ENCODE assay signal across 8 cellular contexts in the genomic region with DNA sequence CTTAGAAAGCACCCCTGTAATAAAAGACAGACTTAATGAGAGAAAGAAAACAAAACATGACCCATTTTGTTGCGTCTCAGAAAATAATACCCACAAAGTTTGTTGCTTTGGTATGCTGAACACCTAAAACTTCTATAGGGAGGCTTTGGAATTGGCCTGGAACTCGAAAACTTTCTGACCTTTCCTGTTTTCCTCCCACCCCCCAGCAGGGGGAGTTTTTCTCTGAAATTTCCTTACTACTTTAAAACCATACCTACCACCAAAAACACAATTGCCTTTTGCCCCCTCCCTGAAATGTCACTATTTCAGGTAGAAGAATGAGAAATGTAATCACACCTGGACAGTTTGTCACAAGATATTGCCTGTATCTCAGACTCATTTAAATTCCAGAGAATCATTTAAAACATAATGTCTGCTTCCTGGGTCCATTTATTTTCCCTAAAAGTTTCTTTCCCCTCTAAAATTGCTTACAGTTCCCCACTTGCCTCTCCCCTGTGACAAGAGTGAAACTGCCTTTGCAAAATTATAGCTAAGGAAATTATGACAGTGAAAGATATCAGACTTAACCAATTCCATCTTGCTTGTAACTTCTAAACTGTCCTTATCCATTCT.
DNase-seq lines count a peak whose midpoint lies in the region; TF ChIP-seq lines count a peak whose summit lies in the region.

No MANE protein-coding gene starts in this region.

- H3K27me3 Mint-ChIP-seq in nephron (ENCODE audit: low read depth) = no peaks in the 10 kb centered on the region
- no peaks in the 10 kb centered on the region for H3K27me3 Mint-ChIP-seq in activated CD4-positive, alpha-beta memory T cell treated with anti-CD3 and anti-CD28 coated beads, Interleukin-2, amount 10 ng/mL, durations not matched to agents 7 days and 5 days

- no peak overlapping the region for H3K4me3 Mint-ChIP-seq in nephron
- no peak overlapping the region for H3K4me3 Mint-ChIP-seq in activated CD4-positive, alpha-beta memory T cell treated with anti-CD3 and anti-CD28 coated beads, Interleukin-2, amount 10 ng/mL, durations not matched to agents 7 days and 5 days

- POLR2A ChIA-PET in activated CD4-positive, alpha-beta memory T cell treated with anti-CD3 and anti-CD28 coated beads, Interleukin-2, amount 10 ng/mL, durations not matched to agents 7 days and 5 days (lab: Charles Lee) = no interaction called here

- no peak overlapping the region for H3K27ac Mint-ChIP-seq in nephron
- H3K27ac Mint-ChIP-seq in activated CD4-positive, alpha-beta memory T cell treated with anti-CD3 and anti-CD28 coated beads, Interleukin-2, amount 10 ng/mL, durations not matched to agents 7 days and 5 days = no peak overlapping the region

- CTCF ChIA-PET in activated CD4-positive, alpha-beta memory T cell treated with anti-CD3 and anti-CD28 coated beads, Interleukin-2, amount 10 ng/mL, durations not matched to agents 7 days and 5 days (lab: Charles Lee) = no interaction called here

- DNase-seq in DMS 273 (lab: John Stamatoyannopoulos, UW; ENCODE audit: unreplicated experiment) (peak; percentile 52), DMS 273 treated with DMSO at 0.1 percent for 48 hours (lab: John Stamatoyannopoulos, UW) (no peak), HT-29 (ENCODE audit: low spot score) (peak; percentile 23), astrocyte of the hippocampus (ENCODE audit: low read depth, low spot score) (peak; percentile 17), SW480 (ENCODE audit: low spot score) (no peak), NCI-H526 treated with DMSO at 0.1 percent for 48 hours (lab: John Stamatoyannopoulos, UW) (no peak)
- DNase-seq in activated CD4-positive, alpha-beta memory T cell treated with anti-CD3 and anti-CD28 coated beads, Interleukin-2, amount 10 ng/mL, durations not matched to agents 7 days and 5 days = no peak

- peak in 2 of 3 experiments; percentile 17 to 43 for TF ChIP-seq CTCF in nephron (IDR thresholded peaks at IDR 0.05; ENCODE audit: unreplicated experiment in 3 of 3)

- H3K9me3 Mint-ChIP-seq in nephron = no peaks in the 10 kb centered on the region
- H3K9me3 Mint-ChIP-seq in activated CD4-positive, alpha-beta memory T cell treated with anti-CD3 and anti-CD28 coated beads, Interleukin-2, amount 10 ng/mL, durations not matched to agents 7 days and 5 days = peaks cover 5% of the 10 kb centered on the region

- H3K36me3 Mint-ChIP-seq in nephron (ENCODE audit: low read depth) = no peaks in the 10 kb centered on the region
- H3K36me3 Mint-ChIP-seq in activated CD4-positive, alpha-beta memory T cell treated with anti-CD3 and anti-CD28 coated beads, Interleukin-2, amount 10 ng/mL, durations not matched to agents 7 days and 5 days (ENCODE audit: low read depth) = no peaks in the 10 kb centered on the region

- H3K4me1 Mint-ChIP-seq in nephron = no peaks in the 10 kb centered on the region
- H3K4me1 Mint-ChIP-seq in activated CD4-positive, alpha-beta memory T cell treated with anti-CD3 and anti-CD28 coated beads, Interleukin-2, amount 10 ng/mL, durations not matched to agents 7 days and 5 days = no peaks in the 10 kb centered on the region

Comparison
In these comparisons a context has a peak if more than half of its experiments do, and no peak if none do; other contexts are left out.
1. DNase-seq: peak in DMS 273 (single experiment), HT-29 (single experiment) and astrocyte of the hippocampus (single experiment); none in DMS 273 treated with DMSO at 0.1 percent for 48 hours (single experiment), activated CD4-positive, alpha-beta memory T cell treated with anti-CD3 and anti-CD28 coated beads, Interleukin-2, amount 10 ng/mL, durations not matched to agents 7 days and 5 days (single experiment), SW480 (single experiment) and NCI-H526 treated with DMSO at 0.1 percent for 48 hours (single experiment).